Comparison of ENCODE assay signal across 10 cellular contexts in the genomic region with DNA sequence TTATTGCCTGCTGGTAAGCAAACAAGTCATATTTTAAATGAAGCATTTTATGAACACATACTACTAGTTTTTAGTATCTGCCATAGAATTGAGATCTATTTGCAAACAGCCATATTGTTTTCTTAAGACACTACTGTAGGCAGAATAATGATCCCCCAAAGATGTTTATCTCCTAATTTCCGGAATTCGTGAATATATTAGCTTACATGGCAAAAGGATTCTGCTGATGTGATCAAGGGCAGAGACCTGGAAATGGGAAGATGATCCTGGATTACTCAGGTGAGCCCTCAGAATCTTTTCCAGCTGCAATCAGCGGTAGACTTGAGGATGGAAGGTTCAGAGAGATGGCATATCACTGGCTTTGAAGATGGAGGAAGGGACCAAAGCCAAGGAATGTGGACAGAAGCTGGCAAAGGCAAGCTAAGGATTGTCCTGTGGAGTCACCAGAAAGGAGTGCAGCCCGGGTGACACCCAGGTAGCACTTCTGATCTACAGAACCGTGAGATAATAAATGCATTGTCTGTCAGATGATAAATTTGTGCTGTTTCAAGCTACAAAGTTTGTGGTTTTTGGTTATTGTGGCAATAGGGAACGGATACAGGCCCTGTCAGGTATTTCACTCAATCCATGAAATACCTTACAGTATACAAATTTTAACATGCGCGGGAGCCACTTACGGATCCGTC. TPM values are rescaled to one million over a fixed set of nuclear protein-coding genes. Genes with fewer than 3 reads are reported as not detected.
DNase-seq lines count a peak whose midpoint lies in the region; ATAC-seq, FAIRE-seq and TF ChIP-seq lines count a peak whose summit lies in the region.
"Had no signal": no experiment of that assay in that cellular context is flagged by ENCODE, and none has a peak within 500 bp of the region (broad histone marks: within the 10 kb centered on the region; RNA-seq: fewer than 3 reads in every experiment).

No MANE protein-coding gene starts in this region.

- H3K4me2 ChIP-seq in A549 = peak overlapping the region; percentile 90

- WGBS in A549 (ENCODE audit: missing lambda C conversion rate) = 26% methylated on average over 10 of the region's 10 CpGs
- 23 to 26% (median 23%) methylated on average over 10 of the region's 10 CpGs for WGBS in adrenal gland, 4 donors

- CTCF ChIA-PET in A549 (lab: Yijun Ruan, JAX) = interaction anchor here (0.9 to 1.5 kb wide), 3 partner anchors 10 to 343 kb away, joined by 3 to 5 read pairs (median 3); no protein-coding TSS in a partner anchor

- peak in 1 of 2 experiments; percentile 16 for DNase-seq in A549 (ENCODE audit: low read depth in 1 of 2, low spot score in 1 of 2)
- DNase-seq in GM03348 (ENCODE audit: low spot score) = peak; percentile 15
- DNase-seq in adrenal gland = peak in 5 of 7 donors; percentile 12 to 43 (median 33)
- no peak for DNase-seq in kidney
- no peak for DNase-seq in NCI-H526 treated with DMSO at 0.1 percent for 48 hours (lab: John Stamatoyannopoulos, UW)
- DNase-seq in hippocampal formation (lab: John Stamatoyannopoulos, UW) = no peak

- TF ChIP-seq POLR2A in A549 (IDR thresholded peaks at IDR 0.05; ENCODE audit: low read length) = no peak
- TF ChIP-seq POLR2A in adrenal gland (IDR thresholded peaks at IDR 0.05) = no peak

- TF ChIP-seq RAD21 in A549 (conservative IDR thresholded peaks at IDR 0.05 in 1 of 2, IDR thresholded peaks at IDR 0.05 in 1 of 2) = no peak

- POLR2A ChIA-PET in A549 (lab: Yijun Ruan, JAX) = interaction anchor here (0.6 to 2.5 kb wide), 13 partner anchors 8 to 755 kb away, joined by 3 to 15 read pairs (median 5); partner anchors contain the start of gene PTCH1

- H3K27ac ChIP-seq in A549 = no peak overlapping the region
- H3K27ac ChIP-seq in adrenal gland = peak overlapping the region in 2 of 5 donors; percentile 99 to 100
- peak overlapping the region; percentile 99 to 100 for H3K27ac ChIP-seq in kidney (ENCODE audit: low read depth in 2 of 2, low read length in 2 of 2)
- H3K27ac ChIP-seq: tibial nerve had no signal

- no peaks in the 10 kb centered on the region for H3K27me3 ChIP-seq in adrenal gland
- H3K27me3 ChIP-seq: tibial nerve had no signal

- FAIRE-seq in A549 (lab: Jason Lieb, UNC) = no peak
- no peak for FAIRE-seq in kidney (lab: Jason Lieb, UNC)

- H3K4me3 ChIP-seq in A549 = no peak overlapping the region
- H3K4me3 ChIP-seq in adrenal gland = peak overlapping the region in 2 of 4 donors; percentile 3 to 99
- H3K4me3 ChIP-seq in kidney (ENCODE audit: low read length in 2 of 2) = no peak overlapping the region
- H3K4me3 ChIP-seq: tibial nerve had no signal

- no peak for TF ChIP-seq EP300 in A549 (IDR thresholded peaks at IDR 0.05)

- intact Hi-C loops in adrenal gland (cut with DNase I) (loop anchor here in 1 of 2 donors (10.0 kb wide), 1 partner anchor 360 kb away; the partner anchor contains the start of gene PTCH1), kidney (cut with DNase I) (no loop called here)

- H3K9ac ChIP-seq in kidney (ENCODE audit: low read length in 2 of 2) = peak overlapping the region in 1 of 2 donors; percentile 83

- H3K9me3 ChIP-seq in A549 = no peaks in the 10 kb centered on the region
- no peaks in the 10 kb centered on the region for H3K9me3 ChIP-seq in adrenal gland (replicated peaks in 1 of 3)
- H3K9me3 ChIP-seq in kidney (ENCODE audit: control insufficient read depth in 1 of 2, low read length in 2 of 2) = no peaks in the 10 kb centered on the region
- H3K9me3 ChIP-seq: Caco-2 had no signal

- H3K4me1 ChIP-seq in A549 (peaks cover 12% of the 10 kb centered on the region; the same call in 1 of the 3 replicates), adrenal gland (replicated peaks in 1 of 2) (peaks cover 14 to 17% of the 10 kb centered on the region in 2 donors), kidney (ENCODE audit: control insufficient read depth in 1 of 2, insufficient read depth in 1 of 2, low read depth in 1 of 2, low read length in 2 of 2) (peaks cover 0 to 8% of the 10 kb centered on the region in 2 donors)
- H3K4me1 ChIP-seq: Caco-2 had no signal

- TF ChIP-seq CTCF in A549 (IDR thresholded peaks at IDR 0.05) (no peak; the same call in 2 of the 3 replicates), adrenal gland (IDR thresholded peaks at IDR 0.05) (no peak), kidney (IDR thresholded peaks at IDR 0.05; ENCODE audit: borderline replicate concordance, extremely low read depth, insufficient read depth) (no peak)

- ATAC-seq in A549 (no peak), GM19455 (IDR thresholded peaks at IDR 0.05; ENCODE audit: unreplicated experiment) (no peak), GM21825 (IDR thresholded peaks at IDR 0.05; ENCODE audit: unreplicated experiment) (no peak)

- H3K36me3 ChIP-seq in adrenal gland (replicated peaks in 1 of 2) (no peaks in the 10 kb centered on the region), kidney (ENCODE audit: control insufficient read depth in 1 of 2, insufficient read depth in 2 of 2, low read length in 2 of 2) (no peaks in the 10 kb centered on the region)

TF ChIP-seq in A549, 52 proteins besides CTCF, POLR2A, EP300 and RAD21:
- no peak for TF ChIP-seq EHMT2 (IDR thresholded peaks at IDR 0.05; ENCODE audit: low read depth)
- TF ChIP-seq KDM5A (IDR thresholded peaks at IDR 0.05) = no peak
- TF ChIP-seq CBX8 (IDR thresholded peaks at IDR 0.05) = no peak
- TF ChIP-seq, protein P1, sequence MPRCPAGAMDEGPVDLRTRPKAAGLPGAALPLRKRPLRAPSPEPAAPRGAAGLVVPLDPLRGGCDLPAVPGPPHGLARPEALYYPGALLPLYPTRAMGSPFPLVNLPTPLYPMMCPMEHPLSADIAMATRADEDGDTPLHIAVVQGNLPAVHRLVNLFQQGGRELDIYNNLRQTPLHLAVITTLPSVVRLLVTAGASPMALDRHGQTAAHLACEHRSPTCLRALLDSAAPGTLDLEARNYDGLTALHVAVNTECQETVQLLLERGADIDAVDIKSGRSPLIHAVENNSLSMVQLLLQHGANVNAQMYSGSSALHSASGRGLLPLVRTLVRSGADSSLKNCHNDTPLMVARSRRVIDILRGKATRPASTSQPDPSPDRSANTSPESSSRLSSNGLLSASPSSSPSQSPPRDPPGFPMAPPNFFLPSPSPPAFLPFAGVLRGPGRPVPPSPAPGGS (IDR thresholded peaks at IDR 0.05) = no peak
- no peak for TF ChIP-seq HMGXB4 (CRISPR knock-in tag; IDR thresholded peaks at IDR 0.05; ENCODE audit: borderline replicate concordance)
- TF ChIP-seq FOSB (CRISPR knock-in tag; IDR thresholded peaks at IDR 0.05) = no peak

RNA-seq across cellular contexts. Expression of gene ERCC6L2, which starts 1.0 kb away (rescaled TPM):
- polyA plus RNA-seq in A549 (2011; rRNA removed) = 34.5 and 36.7 TPM in 2 replicates
- 5.1 and 6.4 TPM in 2 replicates for polyA plus RNA-seq in A549 (2012; cell fraction: cytosol; rRNA removed)
- polyA plus RNA-seq in A549 (2012; cell fraction: nucleus; rRNA removed) = 4.2 and 4.7 TPM in 2 replicates
- 13.3 to 15.9 TPM (median 13.5 TPM) in 3 replicates for polyA plus RNA-seq in A549 (2017; fragmentation: RNase III; extraction: RNeasy Plus Mini Kit Qiagen cat#74134 plus additional on column Dnase treatment)
- 51.1 and 56.1 TPM in 2 replicates for polyA minus RNA-seq in A549 (2011; rRNA and poly(A)+ RNA removed)
- 10 to 100 TPM; 38.6 to 82.2 (median 50.3) TPM for total RNA-seq in adrenal gland
- polyA plus RNA-seq in adrenal gland = 10 to 100 TPM in 1 of 3 donors, 1 to 10 TPM in 2; 5.6 to 29.5 (median 8.3) TPM
- total RNA-seq in kidney = 58.9 TPM
- polyA plus RNA-seq in kidney (ENCODE audit: insufficient read depth, low read depth, low replicate concordance) = 4.4 TPM

Comparison
In these comparisons a context has a peak if more than half of its experiments do, and no peak if none do; other contexts are left out.
1. DNase-seq: peak in GM03348 (single experiment) and adrenal gland (5 of 7); none in kidney (single experiment), NCI-H526 treated with DMSO at 0.1 percent for 48 hours (single experiment) and hippocampal formation (0 of 2).
2. H3K27ac ChIP-seq: peak in kidney (2 of 2); none in A549 (0 of 2).